In the genomic region with DNA sequence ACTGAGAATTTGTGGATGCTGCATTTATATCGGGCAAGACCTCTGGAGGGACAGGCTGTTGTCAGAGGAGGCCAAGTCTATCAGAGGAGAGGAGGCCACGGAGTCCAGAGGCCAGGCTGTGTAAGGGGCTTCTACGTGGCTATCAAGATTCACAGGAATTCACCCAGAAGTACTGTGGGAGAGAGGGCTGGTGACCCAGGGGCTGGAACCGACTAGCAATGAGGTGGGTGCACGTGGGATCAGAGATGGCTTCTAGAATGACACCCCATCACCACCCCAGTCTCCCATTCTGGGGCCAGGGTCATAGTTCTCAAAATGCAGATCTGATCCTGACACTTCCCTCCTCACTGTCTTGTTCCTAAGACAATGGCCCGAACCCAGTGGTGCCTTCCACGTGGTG, we compare ENCODE assay signal across 27 cellular contexts.
"Had no signal": no experiment of that assay in that cellular context is flagged by ENCODE, and none has a peak within 500 bp of the region (broad histone marks: within the 10 kb centered on the region; RNA-seq: fewer than 3 reads in every experiment).

No MANE protein-coding gene starts in this region.

- FAIRE-seq: islet of Langerhans, pancreas, small intestine, TTC549 had no signal

- DNase-seq: activated CD4-positive, alpha-beta T cell treated with anti-CD3 and anti-CD28 coated beads for 1 hour; activated CD4-positive, alpha-beta T cell treated with anti-CD3 and anti-CD28 coated beads, Interleukin-2, amount 50 U/mL, for 1 hour; activated CD8-positive, alpha-beta T cell treated with anti-CD3 and anti-CD28 coated beads, Interleukin-2, amount 10 ng/mL, durations not matched to agents 7 days and 5 days; activated naive CD4-positive, alpha-beta T cell treated with Interleukin-2 at 50 U/mL for 16 hours; activated T-cell treated with anti-CD3 and anti-CD28 coated beads, Interleukin-2, amount 50 U/mL, for 24 hours; amniotic stem cell; colonic mucosa; esophagus squamous epithelium; gastrocnemius medialis; hypothalamus; small intestine; stimulated activated CD4-positive, alpha-beta T cell treated with anti-CD3 and anti-CD28 coated beads, Interleukin-15, amount 100 ng/mL, for 24 hours; stimulated activated naive B cell treated with anti-CD40 and anti-IgM and Interleukin-4, amounts not matched to agents 10 μg/mL and 1 μg/mL and 100 μg/mL, for 72 hours; T-helper 1 cell had no signal

- H3K4me1 Mint-ChIP-seq: activated naive CD8-positive, alpha-beta T cell treated with anti-CD3 and anti-CD28 coated beads, Interleukin-2, amount 10 ng/mL, durations not matched to agents 7 days and 5 days; activated T-helper 17 cell treated with anti-CD3 and anti-CD28 coated beads, Interleukin-2, amount 50 U/mL, for 72 hours; stimulated activated naive B cell treated with anti-CD40 and anti-IgM and Interleukin-4, amounts not matched to agents 10 μg/mL and 1 μg/mL and 100 μg/mL, for 72 hours had no signal

- H3K27me3 ChIP-seq: colonic mucosa, neutrophil, pancreas, right lobe of liver, vagina had no signal

- H3K27ac ChIP-seq: breast epithelium, colonic mucosa, esophagus squamous epithelium, gastrocnemius medialis, neutrophil, pancreas, right lobe of liver, vagina had no signal

- H3K27ac Mint-ChIP-seq: activated CD8-positive, alpha-beta T cell treated with anti-CD3 and anti-CD28 coated beads, Interleukin-2, amount 10 ng/mL, durations not matched to agents 7 days and 5 days; activated naive CD8-positive, alpha-beta T cell treated with anti-CD3 and anti-CD28 coated beads, Interleukin-2, amount 10 ng/mL, durations not matched to agents 7 days and 5 days; activated T-cell treated with anti-CD3 and anti-CD28 coated beads, Interleukin-2, amount 50 U/mL, for 24 hours; activated T-helper 17 cell treated with anti-CD3 and anti-CD28 coated beads, Interleukin-2, amount 50 U/mL, for 72 hours; naive thymus-derived CD8-positive, alpha-beta T cell; stimulated activated naive B cell treated with anti-CD40 and anti-IgM and Interleukin-4, amounts not matched to agents 10 μg/mL and 1 μg/mL and 100 μg/mL, for 72 hours had no signal

- H3K36me3 Mint-ChIP-seq: activated naive CD8-positive, alpha-beta T cell treated with anti-CD3 and anti-CD28 coated beads, Interleukin-2, amount 10 ng/mL, durations not matched to agents 7 days and 5 days; stimulated activated naive B cell treated with anti-CD40 and anti-IgM and Interleukin-4, amounts not matched to agents 10 μg/mL and 1 μg/mL and 100 μg/mL, for 72 hours had no signal

- H3K4me1 ChIP-seq: breast epithelium, colonic mucosa, pancreas, right lobe of liver had no signal

- H3K36me3 ChIP-seq: breast epithelium, colonic mucosa, esophagus squamous epithelium, gastrocnemius medialis, neutrophil, pancreas, right lobe of liver, vagina had no signal

- H3K4me3 Mint-ChIP-seq: activated CD8-positive, alpha-beta T cell treated with anti-CD3 and anti-CD28 coated beads, Interleukin-2, amount 10 ng/mL, durations not matched to agents 7 days and 5 days; activated naive CD8-positive, alpha-beta T cell treated with anti-CD3 and anti-CD28 coated beads, Interleukin-2, amount 10 ng/mL, durations not matched to agents 7 days and 5 days; activated T-cell treated with anti-CD3 and anti-CD28 coated beads, Interleukin-2, amount 50 U/mL, for 24 hours; activated T-helper 17 cell treated with anti-CD3 and anti-CD28 coated beads, Interleukin-2, amount 50 U/mL, for 72 hours; naive thymus-derived CD8-positive, alpha-beta T cell; stimulated activated naive B cell treated with anti-CD40 and anti-IgM and Interleukin-4, amounts not matched to agents 10 μg/mL and 1 μg/mL and 100 μg/mL, for 72 hours; type B pancreatic cell had no signal

- H3K4me3 ChIP-seq: breast epithelium, colonic mucosa, esophagus squamous epithelium, gastrocnemius medialis, lung, pancreas, right lobe of liver, vagina had no signal

- H3K9me3 ChIP-seq: breast epithelium, colonic mucosa, esophagus squamous epithelium, gastrocnemius medialis, neutrophil, pancreas, right lobe of liver, vagina had no signal

- H3K9me3 Mint-ChIP-seq: activated T-helper 17 cell treated with anti-CD3 and anti-CD28 coated beads, Interleukin-2, amount 50 U/mL, for 72 hours had no signal

- ATAC-seq: activated CD8-positive, alpha-beta T cell treated with anti-CD3 and anti-CD28 coated beads, Interleukin-2, amount 10 ng/mL, durations not matched to agents 7 days and 5 days; activated T-helper 17 cell treated with anti-CD3 and anti-CD28 coated beads, Interleukin-2, amount 50 U/mL, for 72 hours; gastrocnemius medialis; left colon; naive thymus-derived CD8-positive, alpha-beta T cell; pancreas; right lobe of liver; stimulated activated naive B cell treated with anti-CD40 and anti-IgM and Interleukin-4, amounts not matched to agents 10 μg/mL and 1 μg/mL and 100 μg/mL, for 72 hours had no signal
